ENCODE assay signal across 32 cellular contexts in the genomic region with DNA sequence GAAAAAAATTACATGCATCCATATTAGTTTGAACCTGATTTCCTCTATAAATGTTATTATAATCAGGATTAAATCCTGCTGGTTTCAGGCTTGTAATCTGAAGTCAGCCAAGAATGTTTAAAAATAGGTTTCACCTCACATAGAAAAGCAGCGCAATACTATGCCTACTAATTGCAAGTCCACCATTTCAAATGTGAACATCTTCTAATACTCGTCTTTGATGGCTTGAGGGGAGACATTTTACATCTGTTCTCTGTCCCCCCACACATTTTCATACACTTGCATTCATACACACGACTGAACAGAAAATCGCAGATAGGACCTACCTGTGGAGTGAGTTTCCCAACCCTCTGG. TPM values are rescaled to one million over a fixed set of nuclear protein-coding genes. Genes with fewer than 3 reads are reported as not detected.
"Had no signal": no experiment of that assay in that cellular context is flagged by ENCODE, and none has a peak within 500 bp of the region (broad histone marks: within the 10 kb centered on the region; RNA-seq: fewer than 3 reads in every experiment).

No MANE protein-coding gene starts in this region.

- DNase-seq: activated CD4-positive, alpha-beta T cell treated with anti-CD3 and anti-CD28 coated beads, Interleukin-2, amount 10 ng/mL, durations not matched to agents 7 days and 5 days; activated CD4-positive, alpha-beta T cell treated with anti-CD3 and anti-CD28 coated beads, Interleukin-2, amount 50 U/mL, for 48 hours; activated CD4-positive, CD25-positive, alpha-beta regulatory T cell; activated CD8-positive, alpha-beta T cell treated with anti-CD3 and anti-CD28 coated beads, Interleukin-2, amount 10 ng/mL, durations not matched to agents 7 days and 5 days; activated gamma-delta T cell treated with Interleukin-2 at 50 U/mL for 16 hours; activated naive CD4-positive, alpha-beta T cell treated with anti-CD3 and anti-CD28 coated beads for 36 hours; activated T-cell treated with anti-CD3 and anti-CD28 coated beads for 4 hours; activated T-cell treated with anti-CD3 and anti-CD28 coated beads, Interleukin-2, amount 50 U/mL, for 4 hours; adrenal gland; body of pancreas; Kasumi-1; KG1; MG63; NCI-H1048; NCI-H1105 treated with DMSO at 0.1 percent for 48 hours; NCI-H1436; NCI-H1694; NCI-H1930; NCI-H2081 treated with DMSO at 0.1 percent for 48 hours; NCI-H345; NCI-H524 treated with DMSO at 0.1 percent for 48 hours; SHP77 treated with DMSO at 0.1 percent for 48 hours; SW 1271; T-helper 1 cell; T-helper 2 cell; T-helper 9 cell had no signal

- H3K27me3 Mint-ChIP-seq: activated CD4-positive, alpha-beta T cell treated with anti-CD3 and anti-CD28 coated beads, Interleukin-2, amount 10 ng/mL, durations not matched to agents 7 days and 5 days had no signal

- H3K36me3 Mint-ChIP-seq: activated naive CD4-positive, alpha-beta T cell treated with anti-CD3 and anti-CD28 coated beads, Interleukin-2, amount 50 U/mL, for 72 hours had no signal

- H3K27ac Mint-ChIP-seq: activated CD4-positive, alpha-beta T cell treated with anti-CD3 and anti-CD28 coated beads, Interleukin-2, amount 10 ng/mL, durations not matched to agents 7 days and 5 days; activated CD8-positive, alpha-beta T cell treated with anti-CD3 and anti-CD28 coated beads, Interleukin-2, amount 10 ng/mL, durations not matched to agents 7 days and 5 days; activated naive CD4-positive, alpha-beta T cell treated with anti-CD3 and anti-CD28 coated beads for 36 hours; activated naive CD4-positive, alpha-beta T cell treated with anti-CD3 and anti-CD28 coated beads, Interleukin-2, amount 50 U/mL, for 72 hours; activated T-helper 1 cell treated with anti-CD3 and anti-CD28 coated beads, Interleukin-12 subunit alpha, Interleukin-12 subunit beta, Interleukin-2, Interleukin-4 antibody, amounts not matched to agents 30 ng/mL and 10 ng/mL and 1 ng/mL, durations not matched to agents 14 hours and 24 hours and 36 hours had no signal

- H3K9me3 Mint-ChIP-seq: activated CD4-positive, alpha-beta T cell treated with anti-CD3 and anti-CD28 coated beads, Interleukin-2, amount 10 ng/mL, durations not matched to agents 7 days and 5 days; activated naive CD4-positive, alpha-beta T cell treated with anti-CD3 and anti-CD28 coated beads for 36 hours; activated naive CD4-positive, alpha-beta T cell treated with anti-CD3 and anti-CD28 coated beads, Interleukin-2, amount 50 U/mL, for 72 hours; activated T-cell treated with anti-CD3 and anti-CD28 coated beads, Interleukin-2, amount 50 U/mL, for 4 hours; activated T-helper 1 cell treated with anti-CD3 and anti-CD28 coated beads, Interleukin-12 subunit alpha, Interleukin-12 subunit beta, Interleukin-2, Interleukin-4 antibody, amounts not matched to agents 30 ng/mL and 10 ng/mL and 1 ng/mL, durations not matched to agents 14 hours and 24 hours and 36 hours had no signal

- H3K27ac ChIP-seq: body of pancreas, WERI-Rb-1 had no signal

- H3K4me1 Mint-ChIP-seq: activated CD4-positive, alpha-beta T cell treated with anti-CD3 and anti-CD28 coated beads, Interleukin-2, amount 10 ng/mL, durations not matched to agents 7 days and 5 days had no signal

- ATAC-seq: activated CD8-positive, alpha-beta T cell treated with anti-CD3 and anti-CD28 coated beads, Interleukin-2, amount 10 ng/mL, durations not matched to agents 7 days and 5 days; activated naive CD4-positive, alpha-beta T cell treated with anti-CD3 and anti-CD28 coated beads, Interleukin-2, amount 50 U/mL, for 72 hours; activated T-cell treated with anti-CD3 and anti-CD28 coated beads, Interleukin-2, amount 50 U/mL, for 4 hours; body of pancreas; Panc1 had no signal

- H3K4me3 ChIP-seq: adrenal gland, body of pancreas, MG63 had no signal

- H3K27me3 ChIP-seq: adrenal gland, body of pancreas had no signal

- H3K9me3 ChIP-seq: adrenal gland, body of pancreas had no signal

- H3K36me3 ChIP-seq: adrenal gland, MG63, WERI-Rb-1 had no signal

- H3K4me3 Mint-ChIP-seq: activated CD4-positive, alpha-beta T cell treated with anti-CD3 and anti-CD28 coated beads, Interleukin-2, amount 10 ng/mL, durations not matched to agents 7 days and 5 days; activated CD8-positive, alpha-beta T cell treated with anti-CD3 and anti-CD28 coated beads, Interleukin-2, amount 10 ng/mL, durations not matched to agents 7 days and 5 days; activated naive CD4-positive, alpha-beta T cell treated with anti-CD3 and anti-CD28 coated beads for 36 hours; activated T-cell treated with anti-CD3 and anti-CD28 coated beads, Interleukin-2, amount 50 U/mL, for 4 hours; activated T-helper 1 cell treated with anti-CD3 and anti-CD28 coated beads, Interleukin-12 subunit alpha, Interleukin-12 subunit beta, Interleukin-2, Interleukin-4 antibody, amounts not matched to agents 30 ng/mL and 10 ng/mL and 1 ng/mL, durations not matched to agents 14 hours and 24 hours and 36 hours had no signal

RNA-seq across cellular contexts. Expression of gene FREM1, which starts 41.8 kb away (rescaled TPM):
- total RNA-seq: activated CD4-positive, alpha-beta T cell treated with anti-CD3 and anti-CD28 coated beads, Interleukin-2, amount 10 ng/mL, durations not matched to agents 7 days and 5 days; activated CD8-positive, alpha-beta T cell treated with anti-CD3 and anti-CD28 coated beads, Interleukin-2, amount 10 ng/mL, durations not matched to agents 7 days and 5 days; activated naive CD4-positive, alpha-beta T cell treated with anti-CD3 and anti-CD28 coated beads for 36 hours; activated T-helper 1 cell treated with anti-CD3 and anti-CD28 coated beads, Interleukin-12 subunit alpha, Interleukin-12 subunit beta, Interleukin-2, Interleukin-4 antibody, amounts not matched to agents 30 ng/mL and 10 ng/mL and 1 ng/mL, durations not matched to agents 14 hours and 24 hours and 36 hours; bronchial epithelial cell; NCI-H460 had no signal
